Comparison of ENCODE assay signal across 8 cellular contexts in genomic region chr1:145997156-145998023, GRCh38. TPM values are rescaled to one million over a fixed set of nuclear protein-coding genes. Genes with fewer than 3 reads are reported as not detected.
DNase-seq lines count a peak whose midpoint lies in the region; ATAC-seq, FAIRE-seq and TF ChIP-seq lines count a peak whose summit lies in the region.

No MANE protein-coding gene starts in this region.

- CTCF ChIA-PET in T-cell (lab: Charles Lee): interaction anchor here (0.8 to 9.6 kb wide), 8 partner anchors 9 to 152 kb away, joined by 3 to 93 read pairs (median 6); partner anchors contain the start of gene NUDT17 (in 1 of the 2)
- CTCF ChIA-PET in K562 (lab: Yijun Ruan, JAX; ENCODE audit: low intra/inter-chr PET ratio): interaction anchor here (1.4 kb wide), 1 partner anchor 10 kb away, joined by 4 read pairs; no protein-coding TSS in a partner anchor

- no peaks in the 10 kb centered on the region for H3K27me3 Mint-ChIP-seq in T-cell

- peak overlapping the region; percentile 96 to 98 (median 98) for H3K4me3 Mint-ChIP-seq in T-cell
- H3K4me3 Mint-ChIP-seq in stimulated activated effector memory CD8-positive, alpha-beta T cell treated with anti-CD3 and anti-CD28 coated beads, Interleukin-12 subunit alpha, Interleukin-12 subunit beta, amount 100 ng/mL, for 72 hours: peak overlapping the region; percentile 94

- H2AFZ ChIP-seq in K562 (ENCODE audit: low read depth, low read length): peak overlapping the region; percentile 81

- H3K27me3 ChIP-seq in K562 (ENCODE audit: control insufficient read depth in 2 of 2, insufficient read depth in 2 of 2, low read length in 2 of 2): no peaks in the 10 kb centered on the region

- peaks cover 37% of the 10 kb centered on the region for H3K36me3 ChIP-seq in K562 (ENCODE audit: control insufficient read depth, insufficient read depth, low read length)

- TF ChIP-seq EP300 in K562 (IDR thresholded peaks at IDR 0.05; ENCODE audit: low read length): peak; percentile 52; the same call in 1 of the 2 replicates

- WGBS in K562 (ENCODE audit: insufficient coverage, low coverage, missing lambda C conversion rate): 9% methylated on average over 11 of the region's 13 CpGs

- peak overlapping the region; percentile 99 for H3K27ac ChIP-seq in K562 (ENCODE audit: extremely low read depth, low read depth, low read length)

- intact Hi-C loops in K562 (cut with micrococcal nuclease) (no loop called here), left colon (cut with DNase I, micrococcal nuclease) (no loop called here)

- H3K4me2 ChIP-seq in K562 (ENCODE audit: insufficient read depth, low read length): peak overlapping the region; percentile 97

- peaks cover 3% of the 10 kb centered on the region for H3K9me1 ChIP-seq in K562 (ENCODE audit: control insufficient read depth, insufficient read depth, low read length)

- TF ChIP-seq CTCF in K562 (IDR thresholded peaks at IDR 0.05 in 2 of 3, conservative IDR thresholded peaks at IDR 0.05 in 1 of 3; ENCODE audit: insufficient read depth in 2 of 3, low read depth in 1 of 3, low read length in 3 of 3): no peak

- H3K36me3 Mint-ChIP-seq in T-cell: peaks cover 41% of the 10 kb centered on the region
- H3K36me3 Mint-ChIP-seq in stimulated activated effector memory CD8-positive, alpha-beta T cell treated with anti-CD3 and anti-CD28 coated beads, Interleukin-12 subunit alpha, Interleukin-12 subunit beta, amount 100 ng/mL, for 72 hours: peaks cover 52% of the 10 kb centered on the region

- POLR2A ChIA-PET in T-cell (lab: Charles Lee): interaction anchor here (0.5 to 2.5 kb wide), 8 partner anchors 9 to 139 kb away, joined by 3 to 15 read pairs (median 6); partner anchors contain the start of gene PIAS3 (in 1 of the 2)
- POLR2A ChIA-PET in K562 (lab: Yijun Ruan, JAX): interaction anchor here (0.8 to 14.0 kb wide), 8 partner anchors 9 to 70 kb away, joined by 3 to 320 read pairs (median 6); partner anchors contain the start of genes HJV and RBM8A

- peak overlapping the region; percentile 94 to 100; a peak in 3 of 4 replicates for H3K9ac ChIP-seq in K562 (ENCODE audit: insufficient read depth in 1 of 2, low read depth in 2 of 2, low read length in 2 of 2)

- H3K9me3 ChIP-seq in K562 (replicated peaks; ENCODE audit: control insufficient read depth, insufficient read depth, low read depth, low read length): no peaks in the 10 kb centered on the region

- H4K20me1 ChIP-seq in K562 (replicated peaks; ENCODE audit: control insufficient read depth, insufficient read depth, low read length): peaks cover 39% of the 10 kb centered on the region

- H3K79me2 ChIP-seq in K562 (ENCODE audit: control insufficient read depth, insufficient read depth, low read length): peaks cover 60% of the 10 kb centered on the region

- peak; percentile 9 for DNase-seq in NCI-H1436 (lab: John Stamatoyannopoulos, UW)
- no peak for DNase-seq in NCI-H1436 treated with DMSO at 0.1 percent for 48 hours (lab: John Stamatoyannopoulos, UW)
- DNase-seq in T-cell: peak in 33 of 34 experiments; percentile 39 to 88 (median 65)
- peak in 2 of 4 experiments; percentile 62 to 71 for DNase-seq in K562 (ENCODE audit: extremely low read depth in 1 of 4, low spot score in 3 of 4)
- peak in 1 of 2 donors; percentile 57 for DNase-seq in left colon
- DNase-seq in stimulated activated effector memory CD8-positive, alpha-beta T cell treated with anti-CD3 and anti-CD28 coated beads, Interleukin-12 subunit alpha, Interleukin-12 subunit beta, amount 100 ng/mL, for 72 hours (ENCODE audit: low spot score in 2 of 2): peak in 1 of 2 donors; percentile 79
- no peak for DNase-seq in NCI-H2029 treated with DMSO at 0.1 percent for 48 hours (lab: John Stamatoyannopoulos, UW)

- peaks cover 63 to 70% (median 67%) of the 10 kb centered on the region in 3 donors for H3K4me1 Mint-ChIP-seq in T-cell
- H3K4me1 Mint-ChIP-seq in stimulated activated effector memory CD8-positive, alpha-beta T cell treated with anti-CD3 and anti-CD28 coated beads, Interleukin-12 subunit alpha, Interleukin-12 subunit beta, amount 100 ng/mL, for 72 hours: peaks cover 74% of the 10 kb centered on the region

- peak overlapping the region; percentile 98 to 99 for H3K27ac Mint-ChIP-seq in T-cell
- peak overlapping the region; percentile 97 for H3K27ac Mint-ChIP-seq in stimulated activated effector memory CD8-positive, alpha-beta T cell treated with anti-CD3 and anti-CD28 coated beads, Interleukin-12 subunit alpha, Interleukin-12 subunit beta, amount 100 ng/mL, for 72 hours

- BruUV-seq in K562 (replicated peaks; lab: Mats Ljungman, UMichigan): TSS peak; percentile 97

- peak overlapping the region; percentile 85 for H3K4me3 ChIP-seq in K562

- TF ChIP-seq RAD21 in K562 (CRISPR knock-in tag; conservative IDR thresholded peaks at IDR 0.05 in 1 of 2, IDR thresholded peaks at IDR 0.05 in 1 of 2): no peak

- FAIRE-seq in K562 (lab: Jason Lieb, UNC): no peak

- no peaks in the 10 kb centered on the region for H3K9me3 Mint-ChIP-seq in T-cell
- H3K9me3 Mint-ChIP-seq in stimulated activated effector memory CD8-positive, alpha-beta T cell treated with anti-CD3 and anti-CD28 coated beads, Interleukin-12 subunit alpha, Interleukin-12 subunit beta, amount 100 ng/mL, for 72 hours: no peaks in the 10 kb centered on the region

- peaks cover 14 to 28% of the 10 kb centered on the region in 2 experiments; a peak in 3 of 5 replicates for H3K4me1 ChIP-seq in K562 (replicated peaks in 1 of 2; ENCODE audit: control insufficient read depth in 2 of 2, insufficient read depth in 2 of 2, low read length in 2 of 2)

- in situ Hi-C loops in K562 (cut with MboI): no loop called here

- no peak; the same call in 1 of the 2 replicates for TF ChIP-seq POLR2A in K562 (conservative IDR thresholded peaks at IDR 0.05)

- ATAC-seq in HG03280 (IDR thresholded peaks at IDR 0.05; ENCODE audit: unreplicated experiment) (peak; percentile 29), T-cell (replicated peaks in 1 of 4) (peak; percentile 70 to 75 (median 72)), K562 (peak; percentile 35), left colon (peak; percentile 16)
- peak; percentile 66 for ATAC-seq in stimulated activated effector memory CD8-positive, alpha-beta T cell treated with anti-CD3 and anti-CD28 coated beads, Interleukin-12 subunit alpha, Interleukin-12 subunit beta, amount 100 ng/mL, for 72 hours

RNA-seq across cellular contexts. Expression of gene TXNIP, which starts 1.0 kb away (rescaled TPM):
- 1,000 to 10,000 TPM in 1 of 5 donors, 100 to 1,000 TPM in 4; 721 to 2,117 (median 773) TPM for total RNA-seq in T-cell
- 1,167 and 1,393 TPM in 2 replicates for total RNA-seq in K562 (2011; cell fraction: chromatin; rRNA removed; ENCODE audit: low replicate concordance)
- 716 and 782 TPM in 2 replicates for total RNA-seq in K562 (2011; cell fraction: nucleolus; rRNA removed)
- 756 and 864 TPM in 2 replicates for total RNA-seq in K562 (2011; cell fraction: nucleoplasm; rRNA removed)
- 202 and 226 TPM in 2 replicates for total RNA-seq in K562 (2014; rRNA removed)
- total RNA-seq in K562 (2014; rRNA removed; fragmentation: Illumina TruSeq; extraction: Trizol): 278 and 307 TPM in 2 replicates
- 217 and 235 TPM in 2 replicates for total RNA-seq in K562 (2015; rRNA removed; fragmentation: Illumina TruSeq; extraction: Trizol)
- total RNA-seq in K562 (2021): 257 and 263 TPM in 2 replicates
- 499 and 553 TPM in 2 replicates for polyA plus RNA-seq in K562 (2011; rRNA removed)
- 244 and 270 TPM in 2 replicates for polyA plus RNA-seq in K562 (2011; cell fraction: cytosol; rRNA removed)
- 1,140 and 1,617 TPM in 2 replicates for polyA plus RNA-seq in K562 (2011; cell fraction: nucleus; rRNA removed)
- polyA plus RNA-seq in K562 (2012): 256 and 452 TPM in 2 replicates
- 253 and 295 TPM in 2 replicates for polyA plus RNA-seq in K562 (2014; fragmentation: Illumina TruSeq; extraction: Trizol)
- polyA plus RNA-seq in K562 (2014; fragmentation: Nextera tagmentation; extraction: Ambion mirVana): 100 to 1,000 TPM; 120 to 237 TPM
- 249 and 259 TPM in 2 replicates for polyA plus RNA-seq in K562 (2014; rRNA removed)
- polyA minus RNA-seq in K562 (2011; rRNA and poly(A)+ RNA removed): 595 and 605 TPM in 2 replicates
- polyA minus RNA-seq in K562 (2011; cell fraction: cytosol; rRNA and poly(A)+ RNA removed): 116 and 223 TPM in 2 replicates
- 667 and 1,436 TPM in 2 replicates for polyA minus RNA-seq in K562 (2011; cell fraction: nucleus; rRNA and poly(A)+ RNA removed)
- 100 to 1,000 TPM; 550 to 720 TPM for total RNA-seq in left colon

RNA-seq across cellular contexts. Expression of gene HJV, which starts 24.1 kb away (rescaled TPM):
- total RNA-seq in T-cell (not detected), K562 (2014; rRNA removed) (1.1 and 2.5 TPM in 2 replicates), K562 (2014; rRNA removed; fragmentation: Illumina TruSeq; extraction: Trizol) (2.1 and 3.3 TPM in 2 replicates), K562 (2015; rRNA removed; fragmentation: Illumina TruSeq; extraction: Trizol) (1.9 and 2.9 TPM in 2 replicates), K562 (2021) (2.1 and 2.9 TPM in 2 replicates), left colon (not detected)
- total RNA-seq in K562 (2011; cell fraction: chromatin; rRNA removed; ENCODE audit: low replicate concordance): 6.4 and 7.7 TPM in 2 replicates
- total RNA-seq in K562 (2011; cell fraction: nucleolus; rRNA removed): 5.4 and 7.8 TPM in 2 replicates
- 6.4 and 6.9 TPM in 2 replicates for total RNA-seq in K562 (2011; cell fraction: nucleoplasm; rRNA removed)
- polyA plus RNA-seq in K562 (2011; rRNA removed) (3.2 and 6.6 TPM in 2 replicates), K562 (2014; fragmentation: Illumina TruSeq; extraction: Trizol) (2.7 and 3.0 TPM in 2 replicates), K562 (2014; fragmentation: Nextera tagmentation; extraction: Ambion mirVana) (1 to 10 TPM; 1.0 to 1.3 TPM), K562 (2014; rRNA removed) (2.4 and 5.5 TPM in 2 replicates)
- polyA plus RNA-seq in K562 (2011; cell fraction: cytosol; rRNA removed): 3.0 and 4.6 TPM in 2 replicates
- 3.7 and 5.5 TPM in 2 replicates for polyA plus RNA-seq in K562 (2011; cell fraction: nucleus; rRNA removed)
- 2.9 and 4.8 TPM in 2 replicates for polyA plus RNA-seq in K562 (2012)
- 4.3 and 4.5 TPM in 2 replicates for polyA minus RNA-seq in K562 (2011; rRNA and poly(A)+ RNA removed)
- polyA minus RNA-seq in K562 (2011; cell fraction: cytosol; rRNA and poly(A)+ RNA removed): 0.73 and 2.8 TPM in 2 replicates
- 2.3 and 2.7 TPM in 2 replicates for polyA minus RNA-seq in K562 (2011; cell fraction: nucleus; rRNA and poly(A)+ RNA removed)

RNA-seq across cellular contexts. Expression of gene POLR3GL, which starts 32.9 kb away (rescaled TPM):
- total RNA-seq in T-cell (10 to 100 TPM; 30.9 to 41.7 (median 38.3) TPM), K562 (2014; rRNA removed) (28.5 and 29.6 TPM in 2 replicates), K562 (2014; rRNA removed; fragmentation: Illumina TruSeq; extraction: Trizol) (38.6 and 48.4 TPM in 2 replicates), K562 (2015; rRNA removed; fragmentation: Illumina TruSeq; extraction: Trizol) (35.2 and 38.2 TPM in 2 replicates), K562 (2021) (17.3 and 21.1 TPM in 2 replicates), left colon (10 to 100 TPM; 13.6 to 17.0 TPM)
- total RNA-seq in K562 (2011; cell fraction: chromatin; rRNA removed; ENCODE audit: low replicate concordance): 13.4 and 16.3 TPM in 2 replicates
- total RNA-seq in K562 (2011; cell fraction: nucleolus; rRNA removed): 10.0 TPM in 2 replicates
- 9.5 and 10.3 TPM in 2 replicates for total RNA-seq in K562 (2011; cell fraction: nucleoplasm; rRNA removed)
- polyA plus RNA-seq in K562 (2011; rRNA removed) (31.0 and 39.4 TPM in 2 replicates), K562 (2014; fragmentation: Illumina TruSeq; extraction: Trizol) (47.6 and 47.9 TPM in 2 replicates), K562 (2014; fragmentation: Nextera tagmentation; extraction: Ambion mirVana) (10 to 100 TPM; 14.6 to 21.7 TPM), K562 (2014; rRNA removed) (36.1 and 48.4 TPM in 2 replicates)
- 20.4 and 22.2 TPM in 2 replicates for polyA plus RNA-seq in K562 (2011; cell fraction: cytosol; rRNA removed)
- polyA plus RNA-seq in K562 (2011; cell fraction: nucleus; rRNA removed): 18.8 and 22.7 TPM in 2 replicates
- polyA plus RNA-seq in K562 (2012): 37.6 and 38.4 TPM in 2 replicates
- polyA minus RNA-seq in K562 (2011; rRNA and poly(A)+ RNA removed): 13.5 and 15.8 TPM in 2 replicates
- polyA minus RNA-seq in K562 (2011; cell fraction: cytosol; rRNA and poly(A)+ RNA removed): 8.9 and 9.3 TPM in 2 replicates
- polyA minus RNA-seq in K562 (2011; cell fraction: nucleus; rRNA and poly(A)+ RNA removed): 7.8 and 13.4 TPM in 2 replicates

RNA-seq across cellular contexts. Expression of gene ANKRD34A, which starts 33.0 kb away (rescaled TPM):
- 1 to 10 TPM in 3 of 5 donors, under 1 TPM in 2; 0.68 to 3.5 (median 1.7) TPM for total RNA-seq in T-cell
- total RNA-seq in K562 (2011; cell fraction: chromatin; rRNA removed; ENCODE audit: low replicate concordance): 1.7 and 2.2 TPM in 2 replicates
- 2.3 and 3.2 TPM in 2 replicates for total RNA-seq in K562 (2011; cell fraction: nucleolus; rRNA removed)
- 2.1 and 2.3 TPM in 2 replicates for total RNA-seq in K562 (2011; cell fraction: nucleoplasm; rRNA removed)
- 0.41 and 0.86 TPM in 2 replicates for total RNA-seq in K562 (2014; rRNA removed)
- 0.18 and 0.38 TPM in 2 replicates for total RNA-seq in K562 (2014; rRNA removed; fragmentation: Illumina TruSeq; extraction: Trizol)
- total RNA-seq in K562 (2015; rRNA removed; fragmentation: Illumina TruSeq; extraction: Trizol): 0.43 and 0.45 TPM in 2 replicates
- 0.89 and 1.6 TPM in 2 replicates for total RNA-seq in K562 (2021)
- 0.81 and 1.0 TPM in 2 replicates for polyA plus RNA-seq in K562 (2011; rRNA removed)
- polyA plus RNA-seq in K562 (2011; cell fraction: cytosol; rRNA removed): 0.80 and 1.2 TPM in 2 replicates
- polyA plus RNA-seq in K562 (2011; cell fraction: nucleus; rRNA removed): 3.0 and 4.9 TPM in 2 replicates
- 0.68 and 1.0 TPM in 2 replicates for polyA plus RNA-seq in K562 (2012)
- 0.80 and 0.91 TPM in 2 replicates for polyA plus RNA-seq in K562 (2014; fragmentation: Illumina TruSeq; extraction: Trizol)
- polyA plus RNA-seq in K562 (2014; fragmentation: Nextera tagmentation; extraction: Ambion mirVana): under 1 TPM; 0.06 to 0.07 TPM
- 0.64 and 0.81 TPM in 2 replicates for polyA plus RNA-seq in K562 (2014; rRNA removed)
- 0.49 and 0.72 TPM in 2 replicates for polyA minus RNA-seq in K562 (2011; rRNA and poly(A)+ RNA removed)
- polyA minus RNA-seq in K562 (2011; cell fraction: cytosol; rRNA and poly(A)+ RNA removed): 0.38 and 1.2 TPM in 2 replicates
- 1.9 and 2.0 TPM in 2 replicates for polyA minus RNA-seq in K562 (2011; cell fraction: nucleus; rRNA and poly(A)+ RNA removed)
- total RNA-seq in left colon: under 1 TPM; 0.27 to 0.42 TPM

RNA-seq across cellular contexts. Expression of gene LIX1L, which starts 39.6 kb away (rescaled TPM):
- total RNA-seq in T-cell: 10 to 100 TPM; 43.4 to 74.4 (median 64.2) TPM
- total RNA-seq in K562 (2011; cell fraction: chromatin; rRNA removed; ENCODE audit: low replicate concordance): 5.2 and 6.2 TPM in 2 replicates
- 4.7 and 4.8 TPM in 2 replicates for total RNA-seq in K562 (2011; cell fraction: nucleolus; rRNA removed)
- total RNA-seq in K562 (2011; cell fraction: nucleoplasm; rRNA removed): 8.9 and 14.7 TPM in 2 replicates
- total RNA-seq in K562 (2014; rRNA removed): 7.4 and 10.7 TPM in 2 replicates
- 10.0 and 11.0 TPM in 2 replicates for total RNA-seq in K562 (2014; rRNA removed; fragmentation: Illumina TruSeq; extraction: Trizol)
- total RNA-seq in K562 (2015; rRNA removed; fragmentation: Illumina TruSeq; extraction: Trizol): 11.7 and 12.9 TPM in 2 replicates
- total RNA-seq in K562 (2021): 15.7 and 16.4 TPM in 2 replicates
- polyA plus RNA-seq in K562 (2011; rRNA removed): 20.6 and 26.5 TPM in 2 replicates
- polyA plus RNA-seq in K562 (2011; cell fraction: cytosol; rRNA removed): 23.9 and 30.3 TPM in 2 replicates
- polyA plus RNA-seq in K562 (2011; cell fraction: nucleus; rRNA removed): 5.3 and 5.5 TPM in 2 replicates
- 4.7 and 8.4 TPM in 2 replicates for polyA plus RNA-seq in K562 (2012)
- polyA plus RNA-seq in K562 (2014; fragmentation: Illumina TruSeq; extraction: Trizol): 10.5 and 12.5 TPM in 2 replicates
- 1 to 10 TPM; 4.6 to 9.2 TPM for polyA plus RNA-seq in K562 (2014; fragmentation: Nextera tagmentation; extraction: Ambion mirVana)
- 13.5 and 16.1 TPM in 2 replicates for polyA plus RNA-seq in K562 (2014; rRNA removed)
- polyA minus RNA-seq in K562 (2011; rRNA and poly(A)+ RNA removed): 17.0 and 21.0 TPM in 2 replicates
- polyA minus RNA-seq in K562 (2011; cell fraction: cytosol; rRNA and poly(A)+ RNA removed): 11.1 and 12.0 TPM in 2 replicates
- 1.8 and 3.0 TPM in 2 replicates for polyA minus RNA-seq in K562 (2011; cell fraction: nucleus; rRNA and poly(A)+ RNA removed)
- 1 to 10 TPM; 4.2 to 9.0 TPM for total RNA-seq in left colon

Comparison
In these comparisons a context has a peak if more than half of its experiments do, and no peak if none do; other contexts are left out.
1. DNase-seq: peak in NCI-H1436 (single experiment) and T-cell (33 of 34); none in NCI-H1436 treated with DMSO at 0.1 percent for 48 hours (single experiment) and NCI-H2029 treated with DMSO at 0.1 percent for 48 hours (single experiment).
2. ATAC-seq: peak in every context shown above with its lines; median percentile 72 in T-cell; 66 in stimulated activated effector memory CD8-positive, alpha-beta T cell treated with anti-CD3 and anti-CD28 coated beads, Interleukin-12 subunit alpha, Interleukin-12 subunit beta, amount 100 ng/mL, for 72 hours; 35 in K562; 29 in HG03280; 16 in left colon.